In the genomic region with DNA sequence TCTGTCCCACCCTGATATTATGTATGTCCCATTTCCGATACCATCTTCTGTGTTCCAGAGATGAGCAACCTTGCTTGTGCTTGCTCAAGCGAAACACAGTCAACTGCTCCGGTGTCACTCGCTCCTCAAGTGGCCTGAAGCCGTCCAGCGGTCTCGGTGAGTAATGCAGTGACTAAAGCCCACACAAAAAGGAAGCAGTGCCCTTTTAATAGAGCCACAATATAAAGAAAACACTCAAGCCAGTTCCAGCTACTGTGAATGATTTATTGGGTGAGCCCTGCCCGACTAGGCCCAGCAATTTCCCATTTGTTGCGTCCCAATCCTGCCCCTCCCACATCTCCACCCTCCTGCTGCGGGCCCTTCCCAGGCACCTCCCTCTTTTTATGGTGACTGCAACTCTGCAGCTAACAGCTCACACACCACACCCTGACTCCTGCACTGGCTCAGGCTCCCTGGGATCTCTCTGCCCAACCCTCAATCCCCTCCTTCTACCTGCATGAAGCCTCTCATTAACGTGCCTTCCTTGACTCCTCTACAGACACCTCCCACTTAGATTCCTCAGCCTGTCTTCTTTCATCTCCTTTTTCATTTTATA, we compare ENCODE assay signal across 8 cellular contexts. TPM values are rescaled to one million over a fixed set of nuclear protein-coding genes. Genes with fewer than 3 reads are reported as not detected.
DNase-seq lines count a peak whose midpoint lies in the region; ATAC-seq and TF ChIP-seq lines count a peak whose summit lies in the region.

No MANE protein-coding gene starts in this region.

- no peak overlapping the region for H3K9ac ChIP-seq in mesendoderm (ENCODE audit: low read length)

- H3K27me3 ChIP-seq in brain microvascular endothelial cell (replicated peaks) (no peaks in the 10 kb centered on the region), mesendoderm (ENCODE audit: insufficient read depth, low read length, poor library complexity) (no peaks in the 10 kb centered on the region)

- H2BK120ac ChIP-seq in mesendoderm (ENCODE audit: low read depth, low read length): no peak overlapping the region

- no peak overlapping the region for H4K8ac ChIP-seq in mesendoderm (ENCODE audit: low read depth, low read length)

- no peaks in the 10 kb centered on the region for H3K79me2 ChIP-seq in mesendoderm (ENCODE audit: control insufficient read depth, insufficient read depth, low read length)

- no peak overlapping the region for H3K18ac ChIP-seq in mesendoderm (ENCODE audit: low read length)

- no CpG with 5 or more reads among the region's 11 CpGs for WGBS in mesendoderm (ENCODE audit: extremely low coverage, insufficient coverage, low lambda C conversion rate)

- H3K4me2 ChIP-seq in mesendoderm (ENCODE audit: low read length): no peak overlapping the region

- H2BK15ac ChIP-seq in mesendoderm (replicated peaks; ENCODE audit: low read depth): no peak overlapping the region

- no peaks in the 10 kb centered on the region for H3K79me1 ChIP-seq in mesendoderm (ENCODE audit: low read length)

- H3K4ac ChIP-seq in mesendoderm (ENCODE audit: low read depth, low read length): no peak overlapping the region

- no peak overlapping the region for H3K23ac ChIP-seq in mesendoderm (ENCODE audit: low read length)

- H3K56ac ChIP-seq in mesendoderm (ENCODE audit: low read length): no peak overlapping the region

- in situ Hi-C loops in brain microvascular endothelial cell (cut with HindIII; ENCODE audit: low pct_ligation_motif_present, low sequenced_read_pairs): no loop called here

- no peak overlapping the region for H2BK5ac ChIP-seq in mesendoderm (ENCODE audit: low read length)

- H2AK5ac ChIP-seq in mesendoderm (ENCODE audit: low read length): no peak overlapping the region

- peak overlapping the region; percentile 86 for H3K4me3 ChIP-seq in NB4 (ENCODE audit: low read depth, low read length)
- H3K4me3 ChIP-seq in brain microvascular endothelial cell (ENCODE audit: low read depth, low read length): peak overlapping the region; percentile 6
- no peak overlapping the region for H3K4me3 ChIP-seq in mesendoderm (ENCODE audit: low read length)

- ATAC-seq in GM18519 (IDR thresholded peaks at IDR 0.05; ENCODE audit: low FRiP score, unreplicated experiment): peak; percentile 95
- ATAC-seq in HG02623 (IDR thresholded peaks at IDR 0.05; ENCODE audit: unreplicated experiment): peak; percentile 88
- ATAC-seq in activated CD4-positive, CD25-positive, alpha-beta regulatory T cell treated with anti-CD3 and anti-CD28 coated beads, Interleukin-2, amount 50 U/mL, for 24 hours: no peak

- no peak for TF ChIP-seq POLR2A in NB4 (IDR thresholded peaks at IDR 0.05; ENCODE audit: extremely low read depth, insufficient read length)

- peaks cover 6% of the 10 kb centered on the region for H3K4me1 ChIP-seq in mesendoderm (ENCODE audit: control insufficient read depth, low read depth, low read length)

- H3K27ac ChIP-seq in brain microvascular endothelial cell (no peak overlapping the region), mesendoderm (ENCODE audit: low read depth, low read length) (no peak overlapping the region), caudate nucleus (ENCODE audit: low read depth, low read length) (no peak overlapping the region)

- no peak overlapping the region for H4K5ac ChIP-seq in mesendoderm (ENCODE audit: low read length)

- no peaks in the 10 kb centered on the region for H3K36me3 ChIP-seq in brain microvascular endothelial cell (replicated peaks)
- H3K36me3 ChIP-seq in mesendoderm (ENCODE audit: control insufficient read depth, insufficient read depth, low read length): no peaks in the 10 kb centered on the region

- DNase-seq in NB4 (ENCODE audit: low read depth): peak; percentile 97
- peak; percentile 33 for DNase-seq in brain microvascular endothelial cell
- peak; percentile 61 for DNase-seq in mesendoderm
- no peak for DNase-seq in NCI-H1930 (lab: John Stamatoyannopoulos, UW)
- DNase-seq in caudate nucleus (lab: John Stamatoyannopoulos, UW): no peak

- TF ChIP-seq CTCF in NB4 (IDR thresholded peaks at IDR 0.05; ENCODE audit: low read depth, low read length): peak; percentile 36
- TF ChIP-seq CTCF in brain microvascular endothelial cell (IDR thresholded peaks at IDR 0.05; ENCODE audit: low read depth, low read length, missing control alignments): peak; percentile 51

RNA-seq across cellular contexts. Expression of gene DSC1, which starts 44.2 kb away (rescaled TPM):
- 0.01 TPM for polyA plus RNA-seq in mesendoderm (2013, experiment 1 of 2)
- 0.01 TPM for polyA plus RNA-seq in mesendoderm (2013, experiment 2 of 2)

Comparison
In these comparisons a context has a peak if more than half of its experiments do, and no peak if none do; other contexts are left out.
1. ATAC-seq: peak in GM18519 (single experiment) and HG02623 (single experiment); none in activated CD4-positive, CD25-positive, alpha-beta regulatory T cell treated with anti-CD3 and anti-CD28 coated beads, Interleukin-2, amount 50 U/mL, for 24 hours (0 of 2).
2. DNase-seq: peak in NB4 (single experiment), brain microvascular endothelial cell (single experiment) and mesendoderm (single experiment); none in NCI-H1930 (0 of 2) and caudate nucleus (0 of 61).